1 cellular context compared by ENCODE assay signal in the genomic region with DNA sequence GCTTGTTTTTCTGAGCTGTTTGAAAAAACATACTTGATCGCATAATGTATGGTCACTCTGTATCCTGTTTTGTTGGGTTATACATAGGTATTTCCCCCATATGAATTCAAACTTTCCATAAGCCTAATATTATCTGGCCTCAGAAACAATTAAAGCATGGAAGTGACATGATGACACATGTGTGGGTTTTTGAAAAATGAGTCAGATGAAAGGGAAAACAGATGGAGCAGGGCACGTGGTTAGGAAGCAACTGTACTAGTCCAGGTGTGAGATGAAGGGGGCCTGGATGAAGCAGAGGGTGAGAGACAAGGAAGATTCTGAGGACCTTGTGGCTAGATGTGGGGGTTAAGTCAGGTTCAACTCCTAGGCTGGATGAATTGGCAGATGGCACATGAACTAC.
TF ChIP-seq lines count a peak whose summit lies in the region.

No MANE protein-coding gene starts in this region.

TF ChIP-seq in SK-N-SH treated with all-trans-retinoic acid at 6 μM for 48 hours, 23 proteins besides CTCF, POLR2A, EP300 and RAD21 (continued from another document):
- TF ChIP-seq, protein P1, sequence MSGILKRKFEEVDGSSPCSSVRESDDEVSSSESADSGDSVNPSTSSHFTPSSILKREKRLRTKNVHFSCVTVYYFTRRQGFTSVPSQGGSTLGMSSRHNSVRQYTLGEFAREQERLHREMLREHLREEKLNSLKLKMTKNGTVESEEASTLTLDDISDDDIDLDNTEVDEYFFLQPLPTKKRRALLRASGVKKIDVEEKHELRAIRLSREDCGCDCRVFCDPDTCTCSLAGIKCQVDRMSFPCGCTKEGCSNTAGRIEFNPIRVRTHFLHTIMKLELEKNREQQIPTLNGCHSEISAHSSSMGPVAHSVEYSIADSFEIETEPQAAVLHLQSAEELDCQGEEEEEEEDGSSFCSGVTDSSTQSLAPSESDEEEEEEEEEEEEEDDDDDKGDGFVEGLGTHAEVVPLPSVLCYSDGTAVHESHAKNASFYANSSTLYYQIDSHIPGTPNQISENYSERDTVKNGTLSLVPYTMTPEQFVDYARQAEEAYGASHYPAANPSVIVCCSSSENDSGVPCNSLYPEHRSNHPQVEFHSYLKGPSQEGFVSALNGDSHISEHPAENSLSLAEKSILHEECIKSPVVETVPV (CRISPR knock-in tag; IDR thresholded peaks at IDR 0.05) = no peak
TF ChIP-seq in SK-N-SH treated with all-trans-retinoic acid at 6 μM for 48 hours: peak in this region for 0.
